11 cellular contexts compared by ENCODE assay signal in genomic region chr2:23545391-23545790, GRCh38.
DNase-seq lines count a peak whose midpoint lies in the region; ATAC-seq and TF ChIP-seq lines count a peak whose summit lies in the region.
"Had no signal": no experiment of that assay in that cellular context is flagged by ENCODE, and none has a peak within 500 bp of the region (broad histone marks: within the 10 kb centered on the region; RNA-seq: fewer than 3 reads in every experiment).

No MANE protein-coding gene starts in this region.

- intact Hi-C loops in right lobe of liver (cut with DNase I) = no loop called here

- DNase-seq in A172 (ENCODE audit: low spot score) (peak; percentile 47), COLO668 (lab: John Stamatoyannopoulos, UW; ENCODE audit: unreplicated experiment) (peak; percentile 39), NCI-H69 (lab: John Stamatoyannopoulos, UW) (peak; percentile 70), fibroblast of the aortic adventitia (ENCODE audit: low read depth) (peak; percentile 59), right lobe of liver (no peak), Peyer's patch (no peak), HT-29 (ENCODE audit: low spot score) (no peak)
- DNase-seq: body of pancreas, H9, NCI-H187 treated with DMSO at 0.1 percent for 48 hours had no signal

- H3K4me3 ChIP-seq in fibroblast of the aortic adventitia (ENCODE audit: low read depth, low read length) = no peak overlapping the region
- no peak overlapping the region for H3K4me3 ChIP-seq in right lobe of liver
- H3K4me3 ChIP-seq in Peyer's patch = no peak overlapping the region
- H3K4me3 ChIP-seq: body of pancreas had no signal

- WGBS in right lobe of liver (ENCODE audit: insufficient coverage, low coverage, low lambda C conversion rate, missing lambda C conversion rate) = 0% methylated on average over 2 of the region's 11 CpGs

- TF ChIP-seq POLR2A in right lobe of liver (IDR thresholded peaks at IDR 0.05) = no peak
- no peak for TF ChIP-seq POLR2A in Peyer's patch (IDR thresholded peaks at IDR 0.05)

- H3K27me3 ChIP-seq in right lobe of liver = no peaks in the 10 kb centered on the region
- H3K27me3 ChIP-seq in Peyer's patch = no peaks in the 10 kb centered on the region
- H3K27me3 ChIP-seq: body of pancreas had no signal

- H3K27ac ChIP-seq in right lobe of liver = no peak overlapping the region
- H3K27ac ChIP-seq in Peyer's patch = no peak overlapping the region
- H3K27ac ChIP-seq: body of pancreas had no signal

- ATAC-seq in right lobe of liver = no peak
- no peak for ATAC-seq in GM21619 (IDR thresholded peaks at IDR 0.05; ENCODE audit: unreplicated experiment)
- ATAC-seq: body of pancreas had no signal

- H3K9me3 ChIP-seq in right lobe of liver = no peaks in the 10 kb centered on the region
- H3K9me3 ChIP-seq in Peyer's patch = no peaks in the 10 kb centered on the region
- H3K9me3 ChIP-seq: body of pancreas had no signal

- H3K36me3 ChIP-seq in right lobe of liver (no peaks in the 10 kb centered on the region), Peyer's patch (no peaks in the 10 kb centered on the region)

- H3K4me1 ChIP-seq in right lobe of liver = no peaks in the 10 kb centered on the region
- peaks cover 0 to 27% (median 0%) of the 10 kb centered on the region in 4 donors for H3K4me1 ChIP-seq in Peyer's patch
- H3K4me1 ChIP-seq: body of pancreas had no signal

- TF ChIP-seq CTCF in fibroblast of the aortic adventitia (IDR thresholded peaks at IDR 0.05; ENCODE audit: insufficient read depth, low read length) (peak; percentile 18), right lobe of liver (IDR thresholded peaks at IDR 0.05) (no peak), Peyer's patch (IDR thresholded peaks at IDR 0.05) (no peak)

Comparison
In these comparisons a context has a peak if more than half of its experiments do, and no peak if none do; other contexts are left out.
1. DNase-seq: peak in A172 (single experiment), COLO668 (single experiment), NCI-H69 (single experiment) and fibroblast of the aortic adventitia (single experiment); none in right lobe of liver (0 of 3), Peyer's patch (0 of 3) and HT-29 (single experiment).